8 cellular contexts compared by ENCODE assay signal in genomic region chr16:89383095-89384003, GRCh38.
DNase-seq lines count a peak whose midpoint lies in the region; ATAC-seq lines count a peak whose summit lies in the region.

No MANE protein-coding gene starts in this region.

- peaks cover 13% of the 10 kb centered on the region for H3K36me3 ChIP-seq in mesodermal cell (ENCODE audit: control insufficient read depth, insufficient read depth, low read length)

- H3K4me3 Mint-ChIP-seq in central memory CD8-positive, alpha-beta T cell = peak overlapping the region; percentile 68

- peak; percentile 17 for DNase-seq in COLO668 (lab: John Stamatoyannopoulos, UW; ENCODE audit: unreplicated experiment)
- peak; percentile 14 for DNase-seq in NCI-H2227 treated with DMSO at 0.1 percent for 48 hours (lab: John Stamatoyannopoulos, UW)
- no peak for DNase-seq in central memory CD8-positive, alpha-beta T cell (ENCODE audit: low spot score in 2 of 2)
- DNase-seq in AG20443 (ENCODE audit: low spot score) = no peak
- no peak for DNase-seq in 8988T
- no peak for DNase-seq in T-helper 9 cell

- peak overlapping the region; percentile 77 for H3K27ac Mint-ChIP-seq in central memory CD8-positive, alpha-beta T cell (ENCODE audit: low read depth)

- H3K4me1 Mint-ChIP-seq in central memory CD8-positive, alpha-beta T cell = peaks cover 79% of the 10 kb centered on the region

- H3K9me3 ChIP-seq in mesodermal cell (ENCODE audit: control insufficient read depth, low read length) = no peaks in the 10 kb centered on the region

- H3K27me3 Mint-ChIP-seq in central memory CD8-positive, alpha-beta T cell = no peaks in the 10 kb centered on the region

- no peaks in the 10 kb centered on the region for H3K9me3 Mint-ChIP-seq in central memory CD8-positive, alpha-beta T cell

- WGBS in mesodermal cell (ENCODE audit: insufficient coverage in 2 of 2), 2 experiments = 79 to 81% methylated on average over 21 to 28 of the region's 29 CpGs

- ATAC-seq in central memory CD8-positive, alpha-beta T cell (replicated peaks; ENCODE audit: extremely low read depth, poor library complexity, severe bottlenecking) = peak; percentile 60
- no peak for ATAC-seq in HG02571 (IDR thresholded peaks at IDR 0.05; ENCODE audit: unreplicated experiment)

- peaks cover 18% of the 10 kb centered on the region for H3K4me1 ChIP-seq in mesodermal cell (ENCODE audit: control insufficient read depth, insufficient read depth, low read length, poor library complexity, severe bottlenecking)

- H3K4me3 ChIP-seq in mesodermal cell (ENCODE audit: extremely low read depth, insufficient read depth, low read length, poor library complexity, severe bottlenecking) = no peak overlapping the region

- peaks cover 16% of the 10 kb centered on the region for H3K36me3 Mint-ChIP-seq in central memory CD8-positive, alpha-beta T cell (ENCODE audit: insufficient read depth)

- H3K27ac ChIP-seq in mesodermal cell (ENCODE audit: low read depth, low read length, severe bottlenecking) = peak overlapping the region; percentile 79

Comparison
In these comparisons a context has a peak if more than half of its experiments do, and no peak if none do; other contexts are left out.
1. DNase-seq: peak in COLO668 (single experiment) and NCI-H2227 treated with DMSO at 0.1 percent for 48 hours (single experiment); none in central memory CD8-positive, alpha-beta T cell (0 of 2), AG20443 (single experiment), 8988T (single experiment) and T-helper 9 cell (single experiment).